In the genomic region with DNA sequence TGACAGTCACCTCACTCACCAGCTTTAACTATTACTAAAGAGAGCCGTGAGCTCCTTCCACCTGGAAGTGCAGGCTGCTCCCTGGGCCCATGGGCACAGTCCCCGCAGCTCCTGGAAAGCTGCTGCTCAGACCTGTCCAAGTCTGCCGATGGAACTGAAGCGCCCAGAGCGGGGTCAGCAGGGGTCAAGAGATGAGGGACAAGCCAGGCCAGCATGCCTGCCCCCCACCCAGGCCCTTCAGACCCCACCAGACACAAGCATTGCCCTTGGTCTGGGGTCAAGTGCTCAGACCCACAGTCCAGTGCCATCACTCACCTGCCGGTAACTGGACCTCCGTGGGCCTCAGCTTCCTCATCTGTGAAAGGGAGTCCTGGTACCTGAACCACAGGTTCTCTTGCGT, we compare ENCODE assay signal across 16 cellular contexts.
"Had no signal": no experiment of that assay in that cellular context is flagged by ENCODE, and none has a peak within 500 bp of the region (broad histone marks: within the 10 kb centered on the region; RNA-seq: fewer than 3 reads in every experiment).

No MANE protein-coding gene starts in this region.

- H3K9me3 Mint-ChIP-seq: mesothelial cell of epicardium, neural crest cell had no signal

- H3K4me2 ChIP-seq: smooth muscle cell had no signal

- ATAC-seq: gastroesophageal sphincter; stimulated activated naive B cell treated with anti-CD40 and anti-IgM and Interleukin-4, amounts not matched to agents 10 μg/mL and 1 μg/mL and 100 μg/mL, for 72 hours had no signal

- DNase-seq: activated CD4-positive, alpha-beta T cell treated with anti-CD3 and anti-CD28 coated beads for 4 hours; activated naive CD4-positive, alpha-beta T cell treated with Interleukin-2 at 50 U/mL for 16 hours; caudate nucleus; effector memory CD4-positive, alpha-beta T cell; SJCRH30; stimulated activated naive B cell treated with anti-CD40 and anti-IgM and Interleukin-4, amounts not matched to agents 10 μg/mL and 1 μg/mL and 100 μg/mL, for 72 hours; substantia nigra; T-helper 9 cell; trophoblast cell; WERI-Rb-1 had no signal

- H3K9me3 ChIP-seq: gastroesophageal sphincter, pancreas had no signal

- H3K4me3 Mint-ChIP-seq: mesothelial cell of epicardium; neural crest cell; stimulated activated naive B cell treated with anti-CD40 and anti-IgM and Interleukin-4, amounts not matched to agents 10 μg/mL and 1 μg/mL and 100 μg/mL, for 72 hours had no signal

- H3K27ac ChIP-seq: epithelial cell of prostate, gastroesophageal sphincter, pancreas, SJCRH30, WERI-Rb-1 had no signal

- H3K27ac Mint-ChIP-seq: mesothelial cell of epicardium; stimulated activated naive B cell treated with anti-CD40 and anti-IgM and Interleukin-4, amounts not matched to agents 10 μg/mL and 1 μg/mL and 100 μg/mL, for 72 hours had no signal

- H3K36me3 ChIP-seq: pancreas, SJCRH30 had no signal

- H3K27me3 ChIP-seq: gastroesophageal sphincter, pancreas, SJCRH30 had no signal

- H3K27me3 Mint-ChIP-seq: stimulated activated naive B cell treated with anti-CD40 and anti-IgM and Interleukin-4, amounts not matched to agents 10 μg/mL and 1 μg/mL and 100 μg/mL, for 72 hours had no signal

- H3K4me3 ChIP-seq: gastroesophageal sphincter, pancreas, SJCRH30, smooth muscle cell had no signal

- H3K4me1 ChIP-seq: pancreas, SJCRH30 had no signal
